ENCODE assay signal across 25 cellular contexts in genomic region chr11:115745041-115745440, GRCh38.
"Had no signal": no experiment of that assay in that cellular context is flagged by ENCODE, and none has a peak within 500 bp of the region (broad histone marks: within the 10 kb centered on the region; RNA-seq: fewer than 3 reads in every experiment).

No MANE protein-coding gene starts in this region.

- H3K4me3 ChIP-seq: esophagus squamous epithelium, left lung, lung, right lobe of liver, vagina had no signal

- H3K27me3 Mint-ChIP-seq: stimulated activated naive CD8-positive, alpha-beta T cell treated with anti-CD3 and anti-CD28 coated beads, Interleukin-15, Interleukin-2, amounts not matched to agents 100 ng/mL and 50 ng/mL, for 24 hours had no signal

- H3K4me1 ChIP-seq: left lung, right lobe of liver, vagina had no signal

- DNase-seq: activated CD4-positive, alpha-beta T cell treated with anti-CD3 and anti-CD28 coated beads for 4 hours; activated CD4-positive, alpha-beta T cell treated with anti-CD3 and anti-CD28 coated beads, Interleukin-2, amount 50 U/mL, for 4 hours; activated CD4-positive, CD25-positive, alpha-beta regulatory T cell; activated naive CD4-positive, alpha-beta T cell; activated T-cell treated with anti-CD3 and anti-CD28 coated beads for 4 hours; activated T-cell treated with anti-CD3 and anti-CD28 coated beads, Interleukin-2, amount 50 U/mL, for 72 hours; dermis blood vessel endothelial cell; effector CD4-positive, alpha-beta T cell; esophagus squamous epithelium; foreskin melanocyte; left lung; mesendoderm; natural killer cell; right lobe of liver; stimulated activated CD4-positive, alpha-beta T cell treated with anti-CD3 and anti-CD28 coated beads, Interleukin-12 subunit alpha, Interleukin-12 subunit beta, amount 100 ng/mL, for 4 hours; stimulated activated CD4-positive, alpha-beta T cell treated with anti-CD3 and anti-CD28 coated beads, Interleukin-4, amount 100 ng/mL, for 1 hour had no signal

- ATAC-seq: activated naive CD4-positive, alpha-beta T cell treated with anti-CD3 and anti-CD28 coated beads, Interleukin-2, amount 50 U/mL, for 72 hours; activated T-cell treated with anti-CD3 and anti-CD28 coated beads, Interleukin-2, amount 50 U/mL, for 72 hours; left lung; natural killer cell; right lobe of liver had no signal

- H3K4me3 Mint-ChIP-seq: activated T-cell treated with anti-CD3 and anti-CD28 coated beads, Interleukin-2, amount 50 U/mL, for 72 hours; central memory CD8-positive, alpha-beta T cell; natural killer cell; stimulated activated naive CD8-positive, alpha-beta T cell treated with anti-CD3 and anti-CD28 coated beads, Interleukin-15, Interleukin-2, amounts not matched to agents 100 ng/mL and 50 ng/mL, for 24 hours had no signal

- H3K27ac Mint-ChIP-seq: activated naive CD4-positive, alpha-beta T cell treated with anti-CD3 and anti-CD28 coated beads, Interleukin-2, amount 50 U/mL, for 72 hours; activated T-cell treated with anti-CD3 and anti-CD28 coated beads, Interleukin-2, amount 50 U/mL, for 72 hours; natural killer cell; progenitor cell of endocrine pancreas; stimulated activated naive CD8-positive, alpha-beta T cell treated with anti-CD3 and anti-CD28 coated beads, Interleukin-15, Interleukin-2, amounts not matched to agents 100 ng/mL and 50 ng/mL, for 24 hours had no signal

- H3K9me3 ChIP-seq: esophagus squamous epithelium, left lung, neutrophil, right lobe of liver, vagina had no signal

- H3K27ac ChIP-seq: epithelial cell of prostate, esophagus squamous epithelium, left lung, neutrophil, right lobe of liver, vagina had no signal

- H3K36me3 ChIP-seq: esophagus squamous epithelium, left lung, neutrophil, right lobe of liver, vagina had no signal

- H3K9me3 Mint-ChIP-seq: central memory CD8-positive, alpha-beta T cell had no signal

- H3K27me3 ChIP-seq: right lobe of liver, vagina had no signal

- H3K36me3 Mint-ChIP-seq: natural killer cell, type B pancreatic cell had no signal

- H3K4me1 Mint-ChIP-seq: central memory CD8-positive, alpha-beta T cell; natural killer cell had no signal
